Comparison of ENCODE assay signal across 19 cellular contexts in genomic region chr20:16337707-16338106, GRCh38.
A peak's percentile ranks its signal among the peaks of the same experiment; 100 is the strongest.
DNase-seq lines count a peak whose midpoint lies in the region; ATAC-seq, FAIRE-seq and TF ChIP-seq lines count a peak whose summit lies in the region.
"Had no signal": no experiment of that assay in that cellular context is flagged by ENCODE, and none has a peak within 500 bp of the region (broad histone marks: within the 10 kb centered on the region; RNA-seq: fewer than 3 reads in every experiment).

No MANE protein-coding gene starts in this region.

- no peak for TF ChIP-seq CTCF in RWPE2 (IDR thresholded peaks at IDR 0.05; ENCODE audit: poor library complexity, severe bottlenecking)
- no peak for TF ChIP-seq CTCF in bronchial epithelial cell (IDR thresholded peaks at IDR 0.05; ENCODE audit: insufficient read depth, low read length, severe bottlenecking)
- TF ChIP-seq CTCF in foreskin keratinocyte (conservative IDR thresholded peaks at IDR 0.05) = no peak

- H3K27me3 ChIP-seq in RWPE2 (ENCODE audit: insufficient read depth, poor library complexity, severe bottlenecking) (no peaks in the 10 kb centered on the region), bronchial epithelial cell (ENCODE audit: control insufficient read depth, insufficient read depth, low read length) (no peaks in the 10 kb centered on the region), foreskin keratinocyte (no peaks in the 10 kb centered on the region)

- no peak overlapping the region for H3K27ac ChIP-seq in RWPE2 (ENCODE audit: poor library complexity, severe bottlenecking)
- H3K27ac ChIP-seq in foreskin keratinocyte = no peak overlapping the region

- no peak for FAIRE-seq in bronchial epithelial cell (lab: Jason Lieb, UNC)
- FAIRE-seq: GM12891, GM18507, H54 had no signal

- no peaks in the 10 kb centered on the region for H3K9me3 ChIP-seq in RWPE2 (ENCODE audit: severe bottlenecking)
- H3K9me3 ChIP-seq: HAP-1 had no signal

- no peak for DNase-seq in RWPE2 (ENCODE audit: low spot score)
- peak; percentile 28 for DNase-seq in bronchial epithelial cell (ENCODE audit: low read depth)
- DNase-seq in foreskin keratinocyte = peak; percentile 18 to 56
- no peak for DNase-seq in stimulated activated CD4-positive, alpha-beta T cell treated with anti-CD3 and anti-CD28 coated beads, Interleukin-4, amount 100 ng/mL, for 1 hour
- no peak for DNase-seq in HuH-7.5 (ENCODE audit: low spot score)
- no peak for DNase-seq in middle frontal gyrus (ENCODE audit: extremely low spot score, low spot score)
- DNase-seq: C1 segment of cervical spinal cord; Calu3; CD4-positive, alpha-beta memory T cell; COR-L47; DMS53; DMS79 treated with DMSO at 0.1 percent for 48 hours; GF-D8; HFFc6 had no signal

- H3K4me1 ChIP-seq in RWPE2 (ENCODE audit: insufficient read depth, poor library complexity, severe bottlenecking) (no peaks in the 10 kb centered on the region), foreskin keratinocyte (peaks cover 6% of the 10 kb centered on the region)
- H3K4me1 ChIP-seq: HAP-1 had no signal

- peak; percentile 29; the same call in 1 of the 3 replicates for ATAC-seq in RWPE2 (ENCODE audit: low read depth)
- peak; percentile 65 for ATAC-seq in foreskin keratinocyte
- ATAC-seq: GM23338 had no signal

- H3K4me3 ChIP-seq in RWPE2 (ENCODE audit: severe bottlenecking) (no peak overlapping the region), bronchial epithelial cell (ENCODE audit: low read depth, low read length) (no peak overlapping the region)
- H3K4me3 ChIP-seq: GM23338, HAP-1 had no signal

- H3K36me3 ChIP-seq in RWPE2 (ENCODE audit: low read depth) (no peaks in the 10 kb centered on the region), bronchial epithelial cell (ENCODE audit: control insufficient read depth, insufficient read depth, low read length) (peaks cover 2% of the 10 kb centered on the region)
- H3K36me3 ChIP-seq: HAP-1 had no signal

Comparison
In these comparisons a context has a peak if more than half of its experiments do, and no peak if none do; other contexts are left out.
1. DNase-seq: peak in bronchial epithelial cell (single experiment) and foreskin keratinocyte (2 of 2); none in RWPE2 (single experiment), stimulated activated CD4-positive, alpha-beta T cell treated with anti-CD3 and anti-CD28 coated beads, Interleukin-4, amount 100 ng/mL, for 1 hour (single experiment), HuH-7.5 (single experiment) and middle frontal gyrus (single experiment).